In the genomic region with DNA sequence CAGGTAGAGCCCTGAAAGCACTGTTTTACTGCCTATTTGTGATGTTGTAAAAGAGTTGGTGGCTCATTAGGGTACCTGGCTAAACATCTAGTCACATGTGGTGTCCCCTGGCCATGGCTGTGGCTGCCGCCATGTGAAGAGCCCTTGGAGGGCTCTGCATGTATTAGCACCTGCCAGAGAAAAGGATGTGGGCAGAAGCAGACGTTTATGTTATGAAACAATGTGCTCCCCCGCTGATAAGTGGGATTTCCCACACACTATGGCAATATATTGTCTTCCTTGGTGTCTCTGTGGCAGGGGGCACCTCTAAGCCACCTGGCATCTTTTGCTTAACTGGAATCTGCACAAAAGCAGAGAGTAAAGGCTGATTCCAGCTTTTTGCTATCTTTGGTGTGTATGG, we compare ENCODE assay signal across 12 cellular contexts. TPM values are rescaled to one million over a fixed set of nuclear protein-coding genes. Genes with fewer than 3 reads are reported as not detected.
DNase-seq lines count a peak whose midpoint lies in the region; ATAC-seq lines count a peak whose summit lies in the region.
"Had no signal": no experiment of that assay in that cellular context is flagged by ENCODE, and none has a peak within 500 bp of the region (broad histone marks: within the 10 kb centered on the region; RNA-seq: fewer than 3 reads in every experiment).

No MANE protein-coding gene starts in this region.

- DNase-seq in activated CD8-positive, alpha-beta memory T cell treated with anti-CD3 and anti-CD28 coated beads for 24 hours = peak; percentile 60
- DNase-seq in activated CD8-positive, alpha-beta memory T cell treated with anti-CD3 and anti-CD28 coated beads, Interleukin-2, amount 50 U/mL, for 48 hours = no peak
- DNase-seq in MV-4-11 (lab: John Stamatoyannopoulos, UW) = peak; percentile 43
- peak; percentile 39 for DNase-seq in stimulated activated CD8-positive, alpha-beta memory T cell treated with anti-CD3 and anti-CD28 coated beads, Interleukin-4, amount 100 ng/mL, for 48 hours
- no peak for DNase-seq in caudate nucleus (lab: John Stamatoyannopoulos, UW)
- no peak for DNase-seq in NCI-H1694 treated with DMSO at 0.1 percent for 48 hours (lab: John Stamatoyannopoulos, UW)
- DNase-seq in putamen (ENCODE audit: low spot score) = no peak
- DNase-seq: NCI-H526; stimulated activated CD4-positive, alpha-beta T cell treated with anti-CD3 and anti-CD28 coated beads, Interleukin-12 subunit alpha, Interleukin-12 subunit beta, amount 100 ng/mL, for 4 hours had no signal

- peaks cover 67% of the 10 kb centered on the region for H3K4me1 Mint-ChIP-seq in activated T-helper 17 cell treated with anti-CD3 and anti-CD28 coated beads, Interleukin-2, amount 50 U/mL, for 72 hours

- H3K9me3 Mint-ChIP-seq in activated T-helper 17 cell treated with anti-CD3 and anti-CD28 coated beads, Interleukin-2, amount 50 U/mL, for 72 hours = no peaks in the 10 kb centered on the region

- H3K27me3 Mint-ChIP-seq in activated T-helper 17 cell treated with anti-CD3 and anti-CD28 coated beads, Interleukin-2, amount 50 U/mL, for 72 hours = no peaks in the 10 kb centered on the region

- ATAC-seq in activated T-helper 17 cell treated with anti-CD3 and anti-CD28 coated beads, Interleukin-2, amount 50 U/mL, for 72 hours (replicated peaks) = peak; percentile 24

- H3K36me3 Mint-ChIP-seq in activated T-helper 17 cell treated with anti-CD3 and anti-CD28 coated beads, Interleukin-2, amount 50 U/mL, for 72 hours (ENCODE audit: low read depth) = peaks cover 74% of the 10 kb centered on the region
- H3K36me3 Mint-ChIP-seq: brain had no signal

- no peak overlapping the region for H3K27ac Mint-ChIP-seq in activated T-helper 17 cell treated with anti-CD3 and anti-CD28 coated beads, Interleukin-2, amount 50 U/mL, for 72 hours

- no peak overlapping the region for H3K27ac ChIP-seq in caudate nucleus (ENCODE audit: low read depth, low read length)
- H3K27ac ChIP-seq: thoracic aorta had no signal

- H3K4me3 Mint-ChIP-seq in activated T-helper 17 cell treated with anti-CD3 and anti-CD28 coated beads, Interleukin-2, amount 50 U/mL, for 72 hours = peak overlapping the region; percentile 62
- H3K4me3 Mint-ChIP-seq: brain had no signal

RNA-seq across cellular contexts. Expression of a gene that starts 9.6 kb away (rescaled TPM):
- 10 to 100 TPM; 30.2 to 37.1 TPM for total RNA-seq in activated T-helper 17 cell treated with anti-CD3 and anti-CD28 coated beads, Interleukin-2, amount 50 U/mL, for 72 hours

Comparison
In these comparisons a context has a peak if more than half of its experiments do, and no peak if none do; other contexts are left out.
1. DNase-seq: peak in activated CD8-positive, alpha-beta memory T cell treated with anti-CD3 and anti-CD28 coated beads for 24 hours (single experiment), MV-4-11 (single experiment) and stimulated activated CD8-positive, alpha-beta memory T cell treated with anti-CD3 and anti-CD28 coated beads, Interleukin-4, amount 100 ng/mL, for 48 hours (single experiment); none in activated CD8-positive, alpha-beta memory T cell treated with anti-CD3 and anti-CD28 coated beads, Interleukin-2, amount 50 U/mL, for 48 hours (single experiment), caudate nucleus (0 of 61), NCI-H1694 treated with DMSO at 0.1 percent for 48 hours (single experiment) and putamen (single experiment).